30 cellular contexts compared by ENCODE assay signal in genomic region chr2:205193121-205193520, GRCh38.
"Had no signal": no experiment of that assay in that cellular context is flagged by ENCODE, and none has a peak within 500 bp of the region (broad histone marks: within the 10 kb centered on the region; RNA-seq: fewer than 3 reads in every experiment).

No MANE protein-coding gene starts in this region.

- H3K79me2 ChIP-seq: parathyroid adenoma had no signal

- H3K27me3 Mint-ChIP-seq: naive B cell; naive thymus-derived CD8-positive, alpha-beta T cell; natural killer cell treated with Interleukin-12 subunit alpha and Interleukin-12 subunit beta and Interleukin-15 and Interleukin-18, amount 100 ng/mL, for 72 hours; progenitor cell of endocrine pancreas; stimulated activated naive CD8-positive, alpha-beta T cell treated with anti-CD3 and anti-CD28 coated beads, Interleukin-15, amount 100 ng/mL, for 72 hours; type B pancreatic cell had no signal

- H3K4me3 Mint-ChIP-seq: naive B cell; naive thymus-derived CD8-positive, alpha-beta T cell; natural killer cell treated with Interleukin-12 subunit alpha and Interleukin-12 subunit beta and Interleukin-15 and Interleukin-18, amount 100 ng/mL, for 72 hours; neural progenitor cell; stimulated activated memory B cell treated with anti-CD40 and anti-IgM and Interleukin-4, amounts not matched to agents 10 μg/mL and 1 μg/mL and 100 μg/mL, for 72 hours; stimulated activated naive CD8-positive, alpha-beta T cell treated with anti-CD3 and anti-CD28 coated beads, Interleukin-15, amount 100 ng/mL, for 72 hours; type B pancreatic cell had no signal

- H3K9me3 ChIP-seq: ovary, psoas muscle, spleen, suprapubic skin, testis, tibial artery, transverse colon, upper lobe of right lung, uterus had no signal

- H3K4me1 ChIP-seq: parathyroid adenoma, psoas muscle, uterus had no signal

- H3K9ac ChIP-seq: neural progenitor cell, parathyroid adenoma had no signal

- H3K9me3 Mint-ChIP-seq: naive B cell; naive thymus-derived CD8-positive, alpha-beta T cell; natural killer cell treated with Interleukin-12 subunit alpha and Interleukin-12 subunit beta and Interleukin-15 and Interleukin-18, amount 100 ng/mL, for 72 hours; neural progenitor cell; stimulated activated memory B cell treated with anti-CD40 and anti-IgM and Interleukin-4, amounts not matched to agents 10 μg/mL and 1 μg/mL and 100 μg/mL, for 72 hours; stimulated activated naive CD8-positive, alpha-beta T cell treated with anti-CD3 and anti-CD28 coated beads, Interleukin-15, amount 100 ng/mL, for 72 hours; type B pancreatic cell had no signal

- H3K27ac Mint-ChIP-seq: naive B cell; natural killer cell treated with Interleukin-12 subunit alpha and Interleukin-12 subunit beta and Interleukin-15 and Interleukin-18, amount 100 ng/mL, for 72 hours; neural progenitor cell; progenitor cell of endocrine pancreas; stimulated activated memory B cell treated with anti-CD40 and anti-IgM and Interleukin-4, amounts not matched to agents 10 μg/mL and 1 μg/mL and 100 μg/mL, for 72 hours; stimulated activated naive CD8-positive, alpha-beta T cell treated with anti-CD3 and anti-CD28 coated beads, Interleukin-15, amount 100 ng/mL, for 72 hours; type B pancreatic cell had no signal

- H3K4me1 Mint-ChIP-seq: naive B cell; stimulated activated memory B cell treated with anti-CD40 and anti-IgM and Interleukin-4, amounts not matched to agents 10 μg/mL and 1 μg/mL and 100 μg/mL, for 72 hours had no signal

- H2AFZ ChIP-seq: neural progenitor cell, parathyroid adenoma had no signal

- ATAC-seq: naive thymus-derived CD8-positive, alpha-beta T cell; natural killer cell treated with Interleukin-12 subunit alpha and Interleukin-12 subunit beta and Interleukin-15 and Interleukin-18, amount 100 ng/mL, for 72 hours; psoas muscle; right cardiac atrium; sciatic nerve; stimulated activated naive CD8-positive, alpha-beta T cell treated with anti-CD3 and anti-CD28 coated beads, Interleukin-15, amount 100 ng/mL, for 72 hours; stimulated activated naive CD8-positive, alpha-beta T cell treated with anti-CD3 and anti-CD28 coated beads, Interleukin-15, Interleukin-2, amounts not matched to agents 100 U/mL and 50 U/mL, for 24 hours; upper lobe of right lung had no signal

- H3K36me3 Mint-ChIP-seq: naive B cell; naive thymus-derived CD8-positive, alpha-beta T cell; natural killer cell treated with Interleukin-12 subunit alpha and Interleukin-12 subunit beta and Interleukin-15 and Interleukin-18, amount 100 ng/mL, for 72 hours; neural progenitor cell; stimulated activated memory B cell treated with anti-CD40 and anti-IgM and Interleukin-4, amounts not matched to agents 10 μg/mL and 1 μg/mL and 100 μg/mL, for 72 hours; type B pancreatic cell had no signal

- H3K27me3 ChIP-seq: neural progenitor cell, ovary, spleen, suprapubic skin, testis, tibial artery, transverse colon, upper lobe of right lung, uterus had no signal

- H3K4me3 ChIP-seq: neural progenitor cell, ovary, psoas muscle, skin epidermis, smooth muscle cell, spleen, suprapubic skin, testis, tibial artery, transverse colon, upper lobe of right lung, uterus had no signal

- H3K4me2 ChIP-seq: neural progenitor cell, smooth muscle cell had no signal

- H3K27ac ChIP-seq: neural progenitor cell, ovary, parathyroid adenoma, psoas muscle, skin epidermis, spleen, suprapubic skin, testis, tibial artery, transverse colon, upper lobe of right lung, uterus had no signal

- H3K36me3 ChIP-seq: neural progenitor cell, ovary, spleen, transverse colon, upper lobe of right lung, uterus had no signal

- DNase-seq: naive B cell; naive thymus-derived CD8-positive, alpha-beta T cell; occipital lobe; ovary; posterior cingulate gyrus; psoas muscle; right cardiac atrium; spleen; stimulated activated CD4-positive, alpha-beta T cell treated with anti-CD3 and anti-CD28 coated beads, Interleukin-15, amount 100 ng/mL, for 24 hours; stimulated activated CD4-positive, alpha-beta T cell treated with anti-CD3 and anti-CD28 coated beads, Interleukin-4, amount 100 ng/mL, for 1 hour; stimulated activated CD4-positive, alpha-beta T cell treated with anti-CD3 and anti-CD28 coated beads, Interleukin-4, amount 100 ng/mL, for 4 hours; stimulated activated CD8-positive, alpha-beta memory T cell treated with anti-CD3 and anti-CD28 coated beads, Interleukin-4, amount 100 ng/mL, for 48 hours; stimulated activated naive CD4-positive, alpha-beta T cell; stimulated activated naive CD8-positive, alpha-beta T cell treated with anti-CD3 and anti-CD28 coated beads, Interleukin-15, amount 100 ng/mL, for 72 hours; stimulated activated naive CD8-positive, alpha-beta T cell treated with anti-CD3 and anti-CD28 coated beads, Interleukin-15, Interleukin-2, amounts not matched to agents 100 U/mL and 50 U/mL, for 24 hours; testis; tibial artery; transverse colon; upper lobe of right lung; uterus had no signal
